Comparison of ENCODE assay signal across 1 cellular context in genomic region chr1:2330511-2331199, GRCh38.
TF ChIP-seq lines count a peak whose summit lies in the region.

No MANE protein-coding gene starts in this region.

TF ChIP-seq in WTC11, 78 proteins besides CTCF, POLR2A, EP300 and RAD21 (continued from another document):
- TF ChIP-seq STAT6 (CRISPR knock-in tag; conservative IDR thresholded peaks at IDR 0.05; ENCODE audit: low read depth) (no peak), ESRRA (CRISPR knock-in tag; IDR thresholded peaks at IDR 0.05; ENCODE audit: borderline replicate concordance) (no peak), AR (CRISPR knock-in tag; IDR thresholded peaks at IDR 0.05) (no peak), KAT7 (CRISPR knock-in tag; IDR thresholded peaks at IDR 0.05; ENCODE audit: borderline replicate concordance) (no peak), ZNF396 (CRISPR knock-in tag; IDR thresholded peaks at IDR 0.05; ENCODE audit: borderline replicate concordance) (no peak)
